Comparison of ENCODE assay signal across 24 cellular contexts in genomic region chr6:170093276-170093657, GRCh38.
DNase-seq lines count a peak whose midpoint lies in the region; ATAC-seq lines count a peak whose summit lies in the region.
"Had no signal": no experiment of that assay in that cellular context is flagged by ENCODE, and none has a peak within 500 bp of the region (broad histone marks: within the 10 kb centered on the region; RNA-seq: fewer than 3 reads in every experiment).

No MANE protein-coding gene starts in this region.

- no peak overlapping the region for H3K4me3 Mint-ChIP-seq in activated CD4-positive, alpha-beta memory T cell treated with anti-CD3 and anti-CD28 coated beads, Interleukin-2, amount 10 ng/mL, durations not matched to agents 7 days and 5 days
- H3K4me3 Mint-ChIP-seq in activated CD4-positive, alpha-beta memory T cell treated with anti-CD3 and anti-CD28 coated beads for 36 hours: no peak overlapping the region
- H3K4me3 Mint-ChIP-seq in stimulated activated memory B cell treated with anti-CD40 and anti-IgM and Interleukin-4, amounts not matched to agents 10 μg/mL and 1 μg/mL and 100 μg/mL, for 72 hours: no peak overlapping the region
- H3K4me3 Mint-ChIP-seq: activated naive CD4-positive, alpha-beta T cell treated with anti-CD3 and anti-CD28 coated beads, Interleukin-2, amount 50 U/mL, for 24 hours; activated T-helper 1 cell treated with anti-CD3 and anti-CD28 coated beads, Interleukin-12 subunit alpha, Interleukin-12 subunit beta, Interleukin-2, Interleukin-4 antibody, amounts not matched to agents 30 ng/mL and 10 ng/mL and 1 ng/mL, durations not matched to agents 14 hours and 24 hours and 36 hours; CD8-positive, alpha-beta T cell; T-helper 2 cell treated with Interferon-gamma antibody and Interleukin-4, amounts not matched to agents 5 μg/mL and 100 μg/mL, for 36 hours had no signal

- H3K4me3 ChIP-seq in H7 (ENCODE audit: insufficient read depth, low read depth, low read length): no peak overlapping the region
- H3K4me3 ChIP-seq: left lung, suprapubic skin had no signal

- no peaks in the 10 kb centered on the region for H3K36me3 Mint-ChIP-seq in activated CD4-positive, alpha-beta memory T cell treated with anti-CD3 and anti-CD28 coated beads, Interleukin-2, amount 10 ng/mL, durations not matched to agents 7 days and 5 days (ENCODE audit: low read depth)
- H3K36me3 Mint-ChIP-seq in activated CD4-positive, alpha-beta memory T cell treated with anti-CD3 and anti-CD28 coated beads for 36 hours: peaks cover 1% of the 10 kb centered on the region
- no peaks in the 10 kb centered on the region for H3K36me3 Mint-ChIP-seq in stimulated activated memory B cell treated with anti-CD40 and anti-IgM and Interleukin-4, amounts not matched to agents 10 μg/mL and 1 μg/mL and 100 μg/mL, for 72 hours
- H3K36me3 Mint-ChIP-seq: activated naive CD4-positive, alpha-beta T cell treated with anti-CD3 and anti-CD28 coated beads, Interleukin-2, amount 50 U/mL, for 24 hours; CD8-positive, alpha-beta T cell had no signal

- intact Hi-C loops in activated CD4-positive, alpha-beta memory T cell treated with anti-CD3 and anti-CD28 coated beads for 36 hours (cut with micrococcal nuclease): no loop called here
- intact Hi-C loops in head of caudate nucleus (cut with DNase I) (no loop called here), posterior vena cava (cut with DNase I) (no loop called here)

- no peaks in the 10 kb centered on the region for H3K36me3 ChIP-seq in H7 (replicated peaks; ENCODE audit: control insufficient read depth, insufficient read depth, low read length)
- H3K36me3 ChIP-seq: left lung, suprapubic skin had no signal

- ATAC-seq in stimulated activated memory B cell treated with anti-CD40 and anti-IgM and Interleukin-4, amounts not matched to agents 10 μg/mL and 1 μg/mL and 100 μg/mL, for 72 hours: no peak
- ATAC-seq: CD8-positive, alpha-beta T cell; left lung had no signal

- H3K27me3 Mint-ChIP-seq in activated CD4-positive, alpha-beta memory T cell treated with anti-CD3 and anti-CD28 coated beads, Interleukin-2, amount 10 ng/mL, durations not matched to agents 7 days and 5 days: peaks cover 2% of the 10 kb centered on the region
- H3K27me3 Mint-ChIP-seq in activated CD4-positive, alpha-beta memory T cell treated with anti-CD3 and anti-CD28 coated beads for 36 hours: peaks cover 11% of the 10 kb centered on the region
- peaks cover 35% of the 10 kb centered on the region for H3K27me3 Mint-ChIP-seq in stimulated activated memory B cell treated with anti-CD40 and anti-IgM and Interleukin-4, amounts not matched to agents 10 μg/mL and 1 μg/mL and 100 μg/mL, for 72 hours

- no peaks in the 10 kb centered on the region for H3K9me3 Mint-ChIP-seq in activated CD4-positive, alpha-beta memory T cell treated with anti-CD3 and anti-CD28 coated beads, Interleukin-2, amount 10 ng/mL, durations not matched to agents 7 days and 5 days
- H3K9me3 Mint-ChIP-seq in activated CD4-positive, alpha-beta memory T cell treated with anti-CD3 and anti-CD28 coated beads for 36 hours: no peaks in the 10 kb centered on the region
- no peaks in the 10 kb centered on the region for H3K9me3 Mint-ChIP-seq in stimulated activated memory B cell treated with anti-CD40 and anti-IgM and Interleukin-4, amounts not matched to agents 10 μg/mL and 1 μg/mL and 100 μg/mL, for 72 hours
- H3K9me3 Mint-ChIP-seq: activated naive CD4-positive, alpha-beta T cell treated with anti-CD3 and anti-CD28 coated beads, Interleukin-2, amount 50 U/mL, for 24 hours; activated T-helper 1 cell treated with anti-CD3 and anti-CD28 coated beads, Interleukin-12 subunit alpha, Interleukin-12 subunit beta, Interleukin-2, Interleukin-4 antibody, amounts not matched to agents 30 ng/mL and 10 ng/mL and 1 ng/mL, durations not matched to agents 14 hours and 24 hours and 36 hours; CD8-positive, alpha-beta T cell; T-helper 2 cell treated with Interferon-gamma antibody and Interleukin-4, amounts not matched to agents 5 μg/mL and 100 μg/mL, for 36 hours had no signal

- no peak overlapping the region for H3K27ac Mint-ChIP-seq in activated CD4-positive, alpha-beta memory T cell treated with anti-CD3 and anti-CD28 coated beads, Interleukin-2, amount 10 ng/mL, durations not matched to agents 7 days and 5 days
- H3K27ac Mint-ChIP-seq in activated CD4-positive, alpha-beta memory T cell treated with anti-CD3 and anti-CD28 coated beads for 36 hours: no peak overlapping the region
- H3K27ac Mint-ChIP-seq in stimulated activated memory B cell treated with anti-CD40 and anti-IgM and Interleukin-4, amounts not matched to agents 10 μg/mL and 1 μg/mL and 100 μg/mL, for 72 hours: no peak overlapping the region
- H3K27ac Mint-ChIP-seq: activated naive CD4-positive, alpha-beta T cell treated with anti-CD3 and anti-CD28 coated beads, Interleukin-2, amount 50 U/mL, for 24 hours; activated T-helper 1 cell treated with anti-CD3 and anti-CD28 coated beads, Interleukin-12 subunit alpha, Interleukin-12 subunit beta, Interleukin-2, Interleukin-4 antibody, amounts not matched to agents 30 ng/mL and 10 ng/mL and 1 ng/mL, durations not matched to agents 14 hours and 24 hours and 36 hours; CD8-positive, alpha-beta T cell; T-helper 2 cell treated with Interferon-gamma antibody and Interleukin-4, amounts not matched to agents 5 μg/mL and 100 μg/mL, for 36 hours had no signal

- DNase-seq in activated CD4-positive, alpha-beta memory T cell treated with anti-CD3 and anti-CD28 coated beads, Interleukin-2, amount 10 ng/mL, durations not matched to agents 7 days and 5 days: peak; percentile 9
- no peak for DNase-seq in activated CD4-positive, alpha-beta memory T cell treated with anti-CD3 and anti-CD28 coated beads for 36 hours
- DNase-seq in H7: peak; percentile 60
- peak in 23 of 42 donors; percentile 9 to 74 (median 34) for DNase-seq in head of caudate nucleus
- peak; percentile 56 for DNase-seq in posterior vena cava (ENCODE audit: low spot score)
- DNase-seq in A172 (ENCODE audit: low spot score): no peak
- no peak for DNase-seq in AG08395 (ENCODE audit: low spot score)
- DNase-seq: activated CD4-positive, alpha-beta T cell treated with anti-CD3 and anti-CD28 coated beads, Interleukin-2, amount 50 U/mL, for 1 hour; activated CD8-positive, alpha-beta memory T cell treated with anti-CD3 and anti-CD28 coated beads, Interleukin-2, amount 50 U/mL, for 4 hours; amygdala; effector memory CD4-positive, alpha-beta T cell; NCI-H1436 treated with DMSO at 0.1 percent for 48 hours; NCI-H2081 treated with DMSO at 0.1 percent for 48 hours; NCI-H2227 treated with DMSO at 0.1 percent for 48 hours; NCI-H526 treated with DMSO at 0.1 percent for 48 hours; SHP77; stimulated activated naive CD4-positive, alpha-beta T cell had no signal

- POLR2A ChIA-PET in activated CD4-positive, alpha-beta memory T cell treated with anti-CD3 and anti-CD28 coated beads, Interleukin-2, amount 10 ng/mL, durations not matched to agents 7 days and 5 days (lab: Charles Lee): no interaction called here
- POLR2A ChIA-PET in activated CD4-positive, alpha-beta memory T cell treated with anti-CD3 and anti-CD28 coated beads for 36 hours (lab: Charles Lee): no interaction called here

- CTCF ChIA-PET in activated CD4-positive, alpha-beta memory T cell treated with anti-CD3 and anti-CD28 coated beads, Interleukin-2, amount 10 ng/mL, durations not matched to agents 7 days and 5 days (lab: Charles Lee): no interaction called here
- CTCF ChIA-PET in activated CD4-positive, alpha-beta memory T cell treated with anti-CD3 and anti-CD28 coated beads for 36 hours (lab: Charles Lee): no interaction called here

- peaks cover 26% of the 10 kb centered on the region for H3K4me1 Mint-ChIP-seq in activated CD4-positive, alpha-beta memory T cell treated with anti-CD3 and anti-CD28 coated beads, Interleukin-2, amount 10 ng/mL, durations not matched to agents 7 days and 5 days
- H3K4me1 Mint-ChIP-seq in activated CD4-positive, alpha-beta memory T cell treated with anti-CD3 and anti-CD28 coated beads for 36 hours (ENCODE audit: low read depth): peaks cover 22% of the 10 kb centered on the region
- H3K4me1 Mint-ChIP-seq in stimulated activated memory B cell treated with anti-CD40 and anti-IgM and Interleukin-4, amounts not matched to agents 10 μg/mL and 1 μg/mL and 100 μg/mL, for 72 hours: peaks cover 33% of the 10 kb centered on the region

- H3K27me3 ChIP-seq in H7 (ENCODE audit: control insufficient read depth, insufficient read depth, low read length): no peaks in the 10 kb centered on the region

Comparison
In these comparisons a context has a peak if more than half of its experiments do, and no peak if none do; other contexts are left out.
1. DNase-seq: peak in activated CD4-positive, alpha-beta memory T cell treated with anti-CD3 and anti-CD28 coated beads, Interleukin-2, amount 10 ng/mL, durations not matched to agents 7 days and 5 days (single experiment), H7 (single experiment), head of caudate nucleus (23 of 42) and posterior vena cava (single experiment); none in activated CD4-positive, alpha-beta memory T cell treated with anti-CD3 and anti-CD28 coated beads for 36 hours (single experiment), A172 (single experiment) and AG08395 (single experiment).